In genomic region chr5:71455427-71456361, GRCh38 we compare ENCODE assay signal across 1 cellular context.
TF ChIP-seq lines count a peak whose summit lies in the region.

TSS of gene BDP1 (plus strand) at chr5:71455651. CDS start at chr5:71455878, 227 bp downstream.

TF ChIP-seq in HepG2, 621 proteins besides CTCF, POLR2A, EP300 and RAD21 (continued from another document and continues in another):
- TF ChIP-seq ZNF710 (CRISPR knock-in tag; IDR thresholded peaks at IDR 0.05; ENCODE audit: borderline replicate concordance) (peak; percentile 56; the same call in 1 of the 2 replicates), HDAC1 (CRISPR knock-in tag; IDR thresholded peaks at IDR 0.05) (peak; percentile 95), AKAP8 (CRISPR knock-in tag; IDR thresholded peaks at IDR 0.05) (no peak), ZNF484 (CRISPR knock-in tag; IDR thresholded peaks at IDR 0.05; ENCODE audit: borderline replicate concordance, low read depth) (no peak), MTA1 (CRISPR knock-in tag; IDR thresholded peaks at IDR 0.05; ENCODE audit: borderline replicate concordance) (peak; percentile 28; the same call in 1 of the 2 replicates), MIER3 (CRISPR knock-in tag; IDR thresholded peaks at IDR 0.05; ENCODE audit: borderline replicate concordance) (no peak; the same call in 1 of the 2 replicates), CREBL2 (CRISPR knock-in tag; IDR thresholded peaks at IDR 0.05; ENCODE audit: borderline replicate concordance) (no peak; the same call in 1 of the 2 replicates), ZNF781 (CRISPR knock-in tag; IDR thresholded peaks at IDR 0.05; ENCODE audit: borderline replicate concordance, not compliant biosample characterization) (no peak), MLXIP (CRISPR knock-in tag; IDR thresholded peaks at IDR 0.05; ENCODE audit: borderline replicate concordance) (no peak), E2F1 (CRISPR knock-in tag; IDR thresholded peaks at IDR 0.05) (0 out of 2 replicates have a peak, but pooled peaks have one; percentile 49), ZBTB25 (CRISPR knock-in tag; IDR thresholded peaks at IDR 0.05) (peak; percentile 67; the same call in 1 of the 2 replicates), ASH2L (IDR thresholded peaks at IDR 0.05; ENCODE audit: insufficient read length, low read depth, low read length) (peak; percentile 94), MEIS2 (CRISPR knock-in tag; IDR thresholded peaks at IDR 0.05) (no peak), NRL (CRISPR knock-in tag; IDR thresholded peaks at IDR 0.05; ENCODE audit: borderline replicate concordance) (peak; percentile 70; the same call in 1 of the 2 replicates), TRAFD1 (CRISPR knock-in tag; IDR thresholded peaks at IDR 0.05; ENCODE audit: borderline replicate concordance) (no peak), NFYB (CRISPR knock-in tag; IDR thresholded peaks at IDR 0.05) (peak; percentile 39; the same call in 1 of the 2 replicates), MBNL3 (CRISPR knock-in tag; conservative IDR thresholded peaks at IDR 0.05) (no peak), CHCHD3 (CRISPR knock-in tag; IDR thresholded peaks at IDR 0.05) (no peak), HMGXB4 (CRISPR knock-in tag; IDR thresholded peaks at IDR 0.05; ENCODE audit: borderline replicate concordance in 1 of 2, low read depth in 1 of 2) (peak; percentile 78 to 90), ATF1 (CRISPR knock-in tag; IDR thresholded peaks at IDR 0.05) (peak; percentile 99), ZKSCAN5 (CRISPR knock-in tag; IDR thresholded peaks at IDR 0.05) (no peak), E2F5 (CRISPR knock-in tag; conservative IDR thresholded peaks at IDR 0.05) (no peak), ZNF660 (CRISPR knock-in tag; IDR thresholded peaks at IDR 0.05; ENCODE audit: borderline replicate concordance, low read depth) (no peak), FOXA3 (CRISPR knock-in tag; IDR thresholded peaks at IDR 0.05) (peak; percentile 72), YEATS4 (CRISPR knock-in tag; IDR thresholded peaks at IDR 0.05; ENCODE audit: borderline replicate concordance) (peak; percentile 86), ZNF142 (CRISPR knock-in tag; IDR thresholded peaks at IDR 0.05) (0 out of 2 replicates have a peak, but pooled peaks have one; percentile 20), FOXC1 (CRISPR knock-in tag; IDR thresholded peaks at IDR 0.05; ENCODE audit: borderline replicate concordance) (0 out of 2 replicates have a peak, but pooled peaks have one; percentile 41), MBD4 (IDR thresholded peaks at IDR 0.05; ENCODE audit: borderline replicate concordance, low read length) (no peak), GATA4 (IDR thresholded peaks at IDR 0.05; ENCODE audit: borderline replicate concordance, low read depth) (peak; percentile 45; the same call in 1 of the 2 replicates), ARHGAP35 (CRISPR knock-in tag; IDR thresholded peaks at IDR 0.05; ENCODE audit: borderline replicate concordance) (peak; percentile 21; the same call in 1 of the 2 replicates), ZNF556 (CRISPR knock-in tag; IDR thresholded peaks at IDR 0.05; ENCODE audit: borderline replicate concordance) (peak; percentile 72), ZNF121 (CRISPR knock-in tag; IDR thresholded peaks at IDR 0.05) (no peak), JDP2 (CRISPR knock-in tag; IDR thresholded peaks at IDR 0.05; ENCODE audit: borderline replicate concordance) (no peak), AHR (CRISPR knock-in tag; IDR thresholded peaks at IDR 0.05) (no peak), ZNF674 (CRISPR knock-in tag; IDR thresholded peaks at IDR 0.05; ENCODE audit: low read depth) (no peak), DZIP1 (CRISPR knock-in tag; IDR thresholded peaks at IDR 0.05) (no peak), REXO4 (CRISPR knock-in tag; IDR thresholded peaks at IDR 0.05; ENCODE audit: borderline replicate concordance) (no peak), ZNF652 (CRISPR knock-in tag; IDR thresholded peaks at IDR 0.05; ENCODE audit: borderline replicate concordance, low read depth) (no peak)
